8 cellular contexts compared by ENCODE assay signal in genomic region chr7:31811650-31812461, GRCh38.
DNase-seq lines count a peak whose midpoint lies in the region; ATAC-seq and TF ChIP-seq lines count a peak whose summit lies in the region.

No MANE protein-coding gene starts in this region.

- no peak overlapping the region for H3K27ac Mint-ChIP-seq in activated T-helper 1 cell treated with anti-CD3 and anti-CD28 coated beads, Interleukin-12 subunit alpha, Interleukin-12 subunit beta, Interleukin-2, Interleukin-4 antibody, amounts not matched to agents 30 ng/mL and 10 ng/mL and 1 ng/mL, durations not matched to agents 14 hours and 24 hours and 36 hours

- H3K36me3 Mint-ChIP-seq in activated T-helper 1 cell treated with anti-CD3 and anti-CD28 coated beads, Interleukin-12 subunit alpha, Interleukin-12 subunit beta, Interleukin-2, Interleukin-4 antibody, amounts not matched to agents 30 ng/mL and 10 ng/mL and 1 ng/mL, durations not matched to agents 14 hours and 24 hours and 36 hours (ENCODE audit: low read depth), result no peaks in the 10 kb centered on the region

- H3K4me3 Mint-ChIP-seq in activated T-helper 1 cell treated with anti-CD3 and anti-CD28 coated beads, Interleukin-12 subunit alpha, Interleukin-12 subunit beta, Interleukin-2, Interleukin-4 antibody, amounts not matched to agents 30 ng/mL and 10 ng/mL and 1 ng/mL, durations not matched to agents 14 hours and 24 hours and 36 hours, result no peak overlapping the region

- ATAC-seq in GM21447 (IDR thresholded peaks at IDR 0.05; ENCODE audit: unreplicated experiment), result peak; percentile 61

- H3K4me3 ChIP-seq in left ventricle myocardium inferior (no peak overlapping the region), H7 (ENCODE audit: insufficient read depth, low read depth, low read length) (no peak overlapping the region)

- H3K36me3 ChIP-seq in left ventricle myocardium inferior (peaks cover 41% of the 10 kb centered on the region), H7 (replicated peaks; ENCODE audit: control insufficient read depth, insufficient read depth, low read length) (no peaks in the 10 kb centered on the region)

- DNase-seq in AG20443 (ENCODE audit: low spot score) (peak; percentile 65), NAMALWA (ENCODE audit: low spot score) (peak; percentile 8), left ventricle myocardium inferior (no peak), NCI-H2227 treated with DMSO at 0.1 percent for 48 hours (lab: John Stamatoyannopoulos, UW) (no peak), H7 (no peak)
- no peak for DNase-seq in activated T-helper 1 cell treated with anti-CD3 and anti-CD28 coated beads, Interleukin-12 subunit alpha, Interleukin-12 subunit beta, Interleukin-2, Interleukin-4 antibody, amounts not matched to agents 30 ng/mL and 10 ng/mL and 1 ng/mL, durations not matched to agents 14 hours and 24 hours and 36 hours (ENCODE audit: low spot score)
- no peak for DNase-seq in stimulated activated CD8-positive, alpha-beta memory T cell treated with anti-CD3 and anti-CD28 coated beads, Interleukin-4, amount 100 ng/mL, for 48 hours

- H3K9me3 ChIP-seq in left ventricle myocardium inferior (replicated peaks), result no peaks in the 10 kb centered on the region

- no peaks in the 10 kb centered on the region for H3K27me3 ChIP-seq in left ventricle myocardium inferior (ENCODE audit: low read depth)
- no peaks in the 10 kb centered on the region; the same call in 1 of the 2 replicates for H3K27me3 ChIP-seq in H7 (ENCODE audit: control insufficient read depth, insufficient read depth, low read length)

- peak overlapping the region; percentile 40 for H3K27ac ChIP-seq in left ventricle myocardium inferior (replicated peaks)

- H3K27me3 Mint-ChIP-seq in activated T-helper 1 cell treated with anti-CD3 and anti-CD28 coated beads, Interleukin-12 subunit alpha, Interleukin-12 subunit beta, Interleukin-2, Interleukin-4 antibody, amounts not matched to agents 30 ng/mL and 10 ng/mL and 1 ng/mL, durations not matched to agents 14 hours and 24 hours and 36 hours (ENCODE audit: insufficient read depth), result no peaks in the 10 kb centered on the region

- TF ChIP-seq CTCF in left ventricle myocardium inferior (IDR thresholded peaks at IDR 0.05; ENCODE audit: borderline replicate concordance), result no peak

- intact Hi-C loops in left ventricle myocardium inferior (cut with micrococcal nuclease), result no loop called here
- intact Hi-C loops in activated T-helper 1 cell treated with anti-CD3 and anti-CD28 coated beads, Interleukin-12 subunit alpha, Interleukin-12 subunit beta, Interleukin-2, Interleukin-4 antibody, amounts not matched to agents 30 ng/mL and 10 ng/mL and 1 ng/mL, durations not matched to agents 14 hours and 24 hours and 36 hours (cut with micrococcal nuclease), result no loop called here

- H3K4me1 ChIP-seq in left ventricle myocardium inferior, result no peaks in the 10 kb centered on the region

- no peaks in the 10 kb centered on the region for H3K9me3 Mint-ChIP-seq in activated T-helper 1 cell treated with anti-CD3 and anti-CD28 coated beads, Interleukin-12 subunit alpha, Interleukin-12 subunit beta, Interleukin-2, Interleukin-4 antibody, amounts not matched to agents 30 ng/mL and 10 ng/mL and 1 ng/mL, durations not matched to agents 14 hours and 24 hours and 36 hours

- no peaks in the 10 kb centered on the region for H3K4me1 Mint-ChIP-seq in activated T-helper 1 cell treated with anti-CD3 and anti-CD28 coated beads, Interleukin-12 subunit alpha, Interleukin-12 subunit beta, Interleukin-2, Interleukin-4 antibody, amounts not matched to agents 30 ng/mL and 10 ng/mL and 1 ng/mL, durations not matched to agents 14 hours and 24 hours and 36 hours (ENCODE audit: low read depth)

Comparison
In these comparisons a context has a peak if more than half of its experiments do, and no peak if none do; other contexts are left out.
1. DNase-seq: peak in AG20443 (single experiment) and NAMALWA (single experiment); none in left ventricle myocardium inferior (single experiment), activated T-helper 1 cell treated with anti-CD3 and anti-CD28 coated beads, Interleukin-12 subunit alpha, Interleukin-12 subunit beta, Interleukin-2, Interleukin-4 antibody, amounts not matched to agents 30 ng/mL and 10 ng/mL and 1 ng/mL, durations not matched to agents 14 hours and 24 hours and 36 hours (single experiment), NCI-H2227 treated with DMSO at 0.1 percent for 48 hours (single experiment), H7 (single experiment) and stimulated activated CD8-positive, alpha-beta memory T cell treated with anti-CD3 and anti-CD28 coated beads, Interleukin-4, amount 100 ng/mL, for 48 hours (single experiment).